24 cellular contexts compared by ENCODE assay signal in the genomic region with DNA sequence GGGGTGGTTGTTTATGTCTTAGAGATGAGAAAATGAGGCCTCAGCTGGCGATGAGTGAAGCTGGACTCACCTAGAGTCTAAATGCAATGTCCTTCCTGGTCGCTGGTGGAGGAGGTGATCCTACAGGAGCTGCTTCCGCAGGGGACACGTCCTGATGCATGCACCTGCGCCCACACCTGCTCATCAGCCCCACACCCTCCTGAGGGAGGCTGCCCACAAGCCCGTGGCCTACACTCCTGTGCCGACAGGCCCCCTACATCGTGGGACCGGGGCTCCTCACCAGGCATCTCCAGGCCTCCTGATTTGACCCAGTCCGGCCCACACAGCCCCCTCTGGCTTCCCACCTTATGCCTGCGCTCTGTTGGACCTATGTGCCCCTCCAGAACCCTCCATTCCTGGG.
DNase-seq lines count a peak whose midpoint lies in the region; ATAC-seq and TF ChIP-seq lines count a peak whose summit lies in the region.
"Had no signal": no experiment of that assay in that cellular context is flagged by ENCODE, and none has a peak within 500 bp of the region (broad histone marks: within the 10 kb centered on the region; RNA-seq: fewer than 3 reads in every experiment).

No MANE protein-coding gene starts in this region.

- TF ChIP-seq POLR2A in stomach (IDR thresholded peaks at IDR 0.05): no peak

- ATAC-seq in activated CD8-positive, alpha-beta memory T cell treated with anti-CD3 and anti-CD28 coated beads, Interleukin-2, amount 10 ng/mL, durations not matched to agents 7 days and 5 days: no peak
- no peak for ATAC-seq in GM19035 (IDR thresholded peaks at IDR 0.05; ENCODE audit: unreplicated experiment)
- ATAC-seq: CD8-positive, alpha-beta T cell had no signal

- no peak for TF ChIP-seq CTCF in chondrocyte (IDR thresholded peaks at IDR 0.05)
- TF ChIP-seq CTCF in stomach (IDR thresholded peaks at IDR 0.05): no peak
- TF ChIP-seq CTCF in endothelial cell (IDR thresholded peaks at IDR 0.05; ENCODE audit: unreplicated experiment): no peak

- intact Hi-C loops in stomach (cut with DNase I; ENCODE audit: low total_unique reads): no loop called here

- no peaks in the 10 kb centered on the region for H3K36me3 Mint-ChIP-seq in activated CD8-positive, alpha-beta memory T cell treated with anti-CD3 and anti-CD28 coated beads, Interleukin-2, amount 10 ng/mL, durations not matched to agents 7 days and 5 days
- H3K36me3 Mint-ChIP-seq in chondrocyte (ENCODE audit: low read depth) (no peaks in the 10 kb centered on the region), endothelial cell (ENCODE audit: low read depth, unreplicated experiment) (peaks cover 3% of the 10 kb centered on the region)
- H3K36me3 Mint-ChIP-seq: CD8-positive, alpha-beta T cell had no signal

- no peak overlapping the region for H3K4me3 Mint-ChIP-seq in activated CD8-positive, alpha-beta memory T cell treated with anti-CD3 and anti-CD28 coated beads, Interleukin-2, amount 10 ng/mL, durations not matched to agents 7 days and 5 days
- no peak overlapping the region for H3K4me3 Mint-ChIP-seq in chondrocyte (ENCODE audit: unreplicated experiment)
- H3K4me3 Mint-ChIP-seq in endothelial cell (ENCODE audit: unreplicated experiment): no peak overlapping the region
- H3K4me3 Mint-ChIP-seq: CD8-positive, alpha-beta T cell had no signal

- 67 to 83% (median 77%) methylated on average over 11 of the region's 11 CpGs for WGBS in stomach, 5 donors

- TF ChIP-seq EP300 in stomach (IDR thresholded peaks at IDR 0.05): no peak

- peaks cover 0 to 69% (median 0%) of the 10 kb centered on the region in 3 donors for H3K27me3 ChIP-seq in stomach
- H3K27me3 ChIP-seq: BLaER1 treated with 17β-estradiol and CSF1 and Interleukin-3, amounts not matched to agents 10 nM and 100 nM had no signal

- no peak overlapping the region for H3K4me3 ChIP-seq in stomach
- H3K4me3 ChIP-seq: BLaER1 treated with 17β-estradiol and CSF1 and Interleukin-3, amounts not matched to agents 10 nM and 100 nM; SJCRH30 had no signal

- no peaks in the 10 kb centered on the region for H3K9me3 Mint-ChIP-seq in activated CD8-positive, alpha-beta memory T cell treated with anti-CD3 and anti-CD28 coated beads, Interleukin-2, amount 10 ng/mL, durations not matched to agents 7 days and 5 days (ENCODE audit: low read depth)
- H3K9me3 Mint-ChIP-seq in chondrocyte (ENCODE audit: low read depth): peaks cover 8% of the 10 kb centered on the region
- H3K9me3 Mint-ChIP-seq in endothelial cell (ENCODE audit: unreplicated experiment): peaks cover 20% of the 10 kb centered on the region
- H3K9me3 Mint-ChIP-seq: CD8-positive, alpha-beta T cell had no signal

- H3K4me1 ChIP-seq in stomach: no peaks in the 10 kb centered on the region
- H3K4me1 ChIP-seq: SJCRH30 had no signal

- H3K9me3 ChIP-seq in stomach: no peaks in the 10 kb centered on the region
- H3K9me3 ChIP-seq: BLaER1 treated with 17β-estradiol and CSF1 and Interleukin-3, amounts not matched to agents 10 nM and 100 nM; SJCRH30 had no signal

- H3K36me3 ChIP-seq in stomach: no peaks in the 10 kb centered on the region
- H3K36me3 ChIP-seq: BLaER1 treated with 17β-estradiol and CSF1 and Interleukin-3, amounts not matched to agents 10 nM and 100 nM; SJCRH30 had no signal

- no peak overlapping the region for H3K27ac ChIP-seq in stomach
- H3K27ac ChIP-seq: BLaER1 treated with 17β-estradiol and CSF1 and Interleukin-3, amounts not matched to agents 10 nM and 100 nM; KMS-11; SJCRH30 had no signal

- H3K27me3 Mint-ChIP-seq in activated CD8-positive, alpha-beta memory T cell treated with anti-CD3 and anti-CD28 coated beads, Interleukin-2, amount 10 ng/mL, durations not matched to agents 7 days and 5 days: no peaks in the 10 kb centered on the region
- H3K27me3 Mint-ChIP-seq in chondrocyte (ENCODE audit: low read depth) (no peaks in the 10 kb centered on the region), endothelial cell (ENCODE audit: unreplicated experiment) (peaks cover 7% of the 10 kb centered on the region)

- DNase-seq in activated CD8-positive, alpha-beta memory T cell treated with anti-CD3 and anti-CD28 coated beads, Interleukin-2, amount 10 ng/mL, durations not matched to agents 7 days and 5 days: peak; percentile 28
- no peak for DNase-seq in activated CD8-positive, alpha-beta memory T cell treated with anti-CD3 and anti-CD28 coated beads, Interleukin-2, amount 50 U/mL, for 4 hours
- DNase-seq in chondrocyte (ENCODE audit: low spot score): peak; percentile 90
- peak; percentile 74 for DNase-seq in mesenteric fat pad (ENCODE audit: low spot score)
- DNase-seq in stomach: peak; percentile 14
- no peak for DNase-seq in DMS153 treated with DMSO at 0.1 percent for 48 hours (lab: John Stamatoyannopoulos, UW; ENCODE audit: unreplicated experiment)
- DNase-seq in endothelial cell (ENCODE audit: low spot score): no peak
- DNase-seq: 8988T, Calu3, DMS153, GOT3, HCEC 1CT, IMR-90, NCI-H1092 treated with DMSO at 0.1 percent for 48 hours, NCI-H146, NCI-H2029, NCI-H345, NCI-H526, OCI-M1, SJCRH30 had no signal

- H3K27ac Mint-ChIP-seq in activated CD8-positive, alpha-beta memory T cell treated with anti-CD3 and anti-CD28 coated beads, Interleukin-2, amount 10 ng/mL, durations not matched to agents 7 days and 5 days: no peak overlapping the region
- no peak overlapping the region for H3K27ac Mint-ChIP-seq in chondrocyte (ENCODE audit: unreplicated experiment)
- no peak overlapping the region for H3K27ac Mint-ChIP-seq in endothelial cell (ENCODE audit: unreplicated experiment)
- H3K27ac Mint-ChIP-seq: CD8-positive, alpha-beta T cell had no signal

- CTCF ChIA-PET in activated CD8-positive, alpha-beta memory T cell treated with anti-CD3 and anti-CD28 coated beads, Interleukin-2, amount 10 ng/mL, durations not matched to agents 7 days and 5 days (lab: Charles Lee): no interaction called here

- no peaks in the 10 kb centered on the region for H3K4me1 Mint-ChIP-seq in activated CD8-positive, alpha-beta memory T cell treated with anti-CD3 and anti-CD28 coated beads, Interleukin-2, amount 10 ng/mL, durations not matched to agents 7 days and 5 days
- no peaks in the 10 kb centered on the region for H3K4me1 Mint-ChIP-seq in chondrocyte (ENCODE audit: low read depth)
- H3K4me1 Mint-ChIP-seq in endothelial cell (ENCODE audit: unreplicated experiment): no peaks in the 10 kb centered on the region

Comparison
In these comparisons a context has a peak if more than half of its experiments do, and no peak if none do; other contexts are left out.
1. DNase-seq: peak in activated CD8-positive, alpha-beta memory T cell treated with anti-CD3 and anti-CD28 coated beads, Interleukin-2, amount 10 ng/mL, durations not matched to agents 7 days and 5 days (single experiment), chondrocyte (single experiment), mesenteric fat pad (single experiment) and stomach (single experiment); none in activated CD8-positive, alpha-beta memory T cell treated with anti-CD3 and anti-CD28 coated beads, Interleukin-2, amount 50 U/mL, for 4 hours (single experiment), DMS153 treated with DMSO at 0.1 percent for 48 hours (single experiment) and endothelial cell (single experiment).